Comparison of ENCODE assay signal across 15 cellular contexts in genomic region chr13:58495668-58496067, GRCh38.
DNase-seq lines count a peak whose midpoint lies in the region; ATAC-seq and TF ChIP-seq lines count a peak whose summit lies in the region.
"Had no signal": no experiment of that assay in that cellular context is flagged by ENCODE, and none has a peak within 500 bp of the region (broad histone marks: within the 10 kb centered on the region; RNA-seq: fewer than 3 reads in every experiment).

No MANE protein-coding gene starts in this region.

- dilution Hi-C loops in mammary epithelial cell (cut with HindIII; ENCODE audit: low sequenced_read_pairs) = no loop called here

- TF ChIP-seq CTCF in MCF 10A (IDR thresholded peaks at IDR 0.05; ENCODE audit: unreplicated experiment) = no peak
- no peak for TF ChIP-seq CTCF in mammary epithelial cell (conservative IDR thresholded peaks at IDR 0.05 in 1 of 2, IDR thresholded peaks at IDR 0.05 in 1 of 2; ENCODE audit: extremely low read depth in 1 of 2, insufficient read depth in 1 of 2, low read depth in 1 of 2, low read length in 2 of 2)
- no peak for TF ChIP-seq CTCF in SU-DHL-6 (IDR thresholded peaks at IDR 0.05; ENCODE audit: insufficient read depth, low read length, poor library complexity, severe bottlenecking)
- no peak for TF ChIP-seq CTCF in thyroid gland (IDR thresholded peaks at IDR 0.05)

- H3K36me3 Mint-ChIP-seq in MCF 10A (ENCODE audit: insufficient read depth, unreplicated experiment) = no peaks in the 10 kb centered on the region
- H3K36me3 Mint-ChIP-seq: CD4-positive, alpha-beta memory T cell had no signal

- H2AFZ ChIP-seq in mammary epithelial cell (ENCODE audit: low read depth, low read length) (no peak overlapping the region), SU-DHL-6 (ENCODE audit: low read depth, low read length, severe bottlenecking) (no peak overlapping the region), mesenchymal stem cell (ENCODE audit: low read depth, low read length) (no peak overlapping the region)

- H3K4ac ChIP-seq in mesenchymal stem cell (ENCODE audit: low read depth in 1 of 2, low read length in 2 of 2) = no peak overlapping the region

- H3K9ac ChIP-seq in mammary epithelial cell (ENCODE audit: insufficient read depth, low read length) (no peak overlapping the region), SU-DHL-6 (ENCODE audit: low read length) (no peak overlapping the region), mesenchymal stem cell (ENCODE audit: low read length) (no peak overlapping the region)

- H4K20me1 ChIP-seq in mammary epithelial cell (ENCODE audit: insufficient read depth, low read length) (no peaks in the 10 kb centered on the region), SU-DHL-6 (ENCODE audit: low read depth, low read length) (no peaks in the 10 kb centered on the region)

- CTCF ChIA-PET in MCF 10A (lab: Yijun Ruan, JAX) = no interaction called here
- CTCF ChIA-PET in mammary epithelial cell (lab: Charles Lee; ENCODE audit: low non-redundant PET) = no interaction called here

- no peak overlapping the region for H2BK12ac ChIP-seq in mesenchymal stem cell (ENCODE audit: low read length in 2 of 2)

- H4K91ac ChIP-seq in mesenchymal stem cell (ENCODE audit: low read length) = no peak overlapping the region

- no peak overlapping the region for H3K18ac ChIP-seq in mesenchymal stem cell (ENCODE audit: low read depth in 1 of 2, low read length in 2 of 2)

- BruUV-seq in MCF 10A (replicated peaks; lab: Mats Ljungman, UMichigan) (no TSS peak), mammary epithelial cell (replicated peaks; lab: Mats Ljungman, UMichigan) (no TSS peak)

- H3K4me1 Mint-ChIP-seq in MCF 10A (ENCODE audit: insufficient read depth, unreplicated experiment) = no peaks in the 10 kb centered on the region
- H3K4me1 Mint-ChIP-seq: CD4-positive, alpha-beta memory T cell had no signal

- H3K4me3 Mint-ChIP-seq in MCF 10A (ENCODE audit: unreplicated experiment) = no peak overlapping the region
- H3K4me3 Mint-ChIP-seq: CD4-positive, alpha-beta memory T cell had no signal

- H3K4me3 ChIP-seq in mammary epithelial cell (replicated peaks in 1 of 3; ENCODE audit: insufficient read depth in 1 of 3, low read depth in 2 of 3, low read length in 3 of 3) (no peak overlapping the region), SU-DHL-6 (ENCODE audit: insufficient read depth, low read length, poor library complexity, severe bottlenecking) (no peak overlapping the region), mesenchymal stem cell (ENCODE audit: insufficient read depth in 1 of 2, low read depth in 1 of 2, low read length in 2 of 2) (no peak overlapping the region), thyroid gland (replicated peaks in 1 of 3) (no peak overlapping the region)
- H3K4me3 ChIP-seq: A549 had no signal

- H3F3A ChIP-seq in SU-DHL-6 (ENCODE audit: insufficient read depth) = no peaks in the 10 kb centered on the region

- H3K9me3 ChIP-seq in mammary epithelial cell (replicated peaks; ENCODE audit: insufficient read depth, low read length) = peaks cover 6% of the 10 kb centered on the region
- no peaks in the 10 kb centered on the region for H3K9me3 ChIP-seq in SU-DHL-6 (ENCODE audit: insufficient read depth, low read length)
- H3K9me3 ChIP-seq in mesenchymal stem cell (ENCODE audit: control insufficient read depth, low read length) = peaks cover 7% of the 10 kb centered on the region
- H3K9me3 ChIP-seq in thyroid gland = no peaks in the 10 kb centered on the region
- H3K9me3 ChIP-seq: A549, BE2C had no signal

- no peak overlapping the region for H4K8ac ChIP-seq in mesenchymal stem cell (ENCODE audit: low read length)

- ATAC-seq in HG02623 (IDR thresholded peaks at IDR 0.05; ENCODE audit: unreplicated experiment) = no peak
- ATAC-seq: A549, HCT116 had no signal

- intact Hi-C loops in MCF 10A (cut with micrococcal nuclease) = no loop called here
- intact Hi-C loops in mammary epithelial cell (cut with micrococcal nuclease) = no loop called here
- intact Hi-C loops in thyroid gland (cut with DNase I) = no loop called here

- H3K9me3 Mint-ChIP-seq in MCF 10A (ENCODE audit: unreplicated experiment) = peaks cover 2% of the 10 kb centered on the region

- H2BK5ac ChIP-seq in mesenchymal stem cell (ENCODE audit: low read depth, low read length, poor library complexity, severe bottlenecking) = no peak overlapping the region

- H3K27ac Mint-ChIP-seq in MCF 10A (ENCODE audit: low read depth, unreplicated experiment) = no peak overlapping the region
- H3K27ac Mint-ChIP-seq: CD4-positive, alpha-beta memory T cell had no signal

- no peak overlapping the region for H3K14ac ChIP-seq in mesenchymal stem cell (ENCODE audit: low read length in 2 of 2)

- H3K79me2 ChIP-seq in mammary epithelial cell (ENCODE audit: insufficient read depth, low read length) (no peaks in the 10 kb centered on the region), SU-DHL-6 (ENCODE audit: insufficient read depth, low read length) (no peaks in the 10 kb centered on the region)

- no peaks in the 10 kb centered on the region for H3K79me1 ChIP-seq in mesenchymal stem cell (replicated peaks; ENCODE audit: low read length, poor library complexity, severe bottlenecking)

- no peaks in the 10 kb centered on the region for H3K36me3 ChIP-seq in mammary epithelial cell (ENCODE audit: insufficient read depth, low read length)
- 0 out of 2 replicates have a peak, but pooled peaks cover 4% of the 10 kb centered on the region for H3K36me3 ChIP-seq in SU-DHL-6 (ENCODE audit: low read length)
- H3K36me3 ChIP-seq in mesenchymal stem cell (ENCODE audit: control insufficient read depth in 1 of 2, insufficient read depth in 2 of 2, low read depth in 1 of 2, low read length in 2 of 2) = no peaks in the 10 kb centered on the region
- H3K36me3 ChIP-seq in thyroid gland = no peaks in the 10 kb centered on the region
- H3K36me3 ChIP-seq: BE2C had no signal

- 44% methylated on average over 2 of the region's 2 CpGs for WGBS in mammary epithelial cell (ENCODE audit: low coverage, missing lambda C conversion rate)
- WGBS in mesenchymal stem cell = no CpG with 5 or more reads among the region's 2 CpGs
- WGBS in thyroid gland, 2 donors = 82% methylated on average over 2 of the region's 2 CpGs

- no peak for TF ChIP-seq POLR2A in thyroid gland (IDR thresholded peaks at IDR 0.05)

- H3K27me3 Mint-ChIP-seq in MCF 10A (ENCODE audit: insufficient read depth, unreplicated experiment) = no peaks in the 10 kb centered on the region
- H3K27me3 Mint-ChIP-seq: CD4-positive, alpha-beta memory T cell had no signal

- in situ Hi-C loops in mammary epithelial cell (cut with MboI; ENCODE audit: low sequenced_read_pairs in 2 of 2) = no loop called here

- no peak overlapping the region for H2AK5ac ChIP-seq in mesenchymal stem cell (ENCODE audit: low read length, severe bottlenecking)

- peak; percentile 8 for DNase-seq in MCF 10A (ENCODE audit: unreplicated experiment)
- no peak for DNase-seq in mammary epithelial cell
- peak; percentile 12 for DNase-seq in mesenchymal stem cell
- DNase-seq in thyroid gland = no peak
- DNase-seq in stimulated activated CD8-positive, alpha-beta memory T cell treated with anti-CD3 and anti-CD28 coated beads, Interleukin-4, amount 100 ng/mL, for 48 hours = no peak
- DNase-seq: BE2C; CD4-positive, alpha-beta memory T cell; DND-41; GDM1 had no signal

- H3K27me3 ChIP-seq in mammary epithelial cell (ENCODE audit: insufficient read depth, low read length) (no peaks in the 10 kb centered on the region), SU-DHL-6 (ENCODE audit: low read length) (no peaks in the 10 kb centered on the region), mesenchymal stem cell (ENCODE audit: control insufficient read depth in 1 of 2, insufficient read depth in 1 of 2, low read length in 2 of 2) (no peaks in the 10 kb centered on the region), thyroid gland (no peaks in the 10 kb centered on the region)
- H3K27me3 ChIP-seq: BE2C had no signal

- H3K9me2 ChIP-seq in SU-DHL-6 (replicated peaks; ENCODE audit: insufficient read depth, low read length) = no peaks in the 10 kb centered on the region

- H3K4me1 ChIP-seq in mammary epithelial cell (ENCODE audit: insufficient read depth, low read length) (no peaks in the 10 kb centered on the region), mesenchymal stem cell (ENCODE audit: control insufficient read depth, insufficient read depth, low read depth, low read length) (no peaks in the 10 kb centered on the region), thyroid gland (no peaks in the 10 kb centered on the region)
- H3K4me1 ChIP-seq: A549, BE2C had no signal

- POLR2A ChIA-PET in MCF 10A (lab: Yijun Ruan, JAX) = no interaction called here

- no peak overlapping the region for H3K23ac ChIP-seq in mesenchymal stem cell (ENCODE audit: low read length in 2 of 2)

- H2BK120ac ChIP-seq in mesenchymal stem cell (ENCODE audit: low read depth, low read length) = no peak overlapping the region

- H3K4me2 ChIP-seq in mammary epithelial cell (ENCODE audit: insufficient read depth, low read depth, low read length) (no peak overlapping the region), SU-DHL-6 (ENCODE audit: low read depth, low read length, poor library complexity, severe bottlenecking) (peak overlapping the region; percentile 50), mesenchymal stem cell (ENCODE audit: low read length, poor library complexity, severe bottlenecking) (no peak overlapping the region)
- H3K4me2 ChIP-seq: A549 had no signal

- H2BK15ac ChIP-seq in mesenchymal stem cell (ENCODE audit: low read depth, poor library complexity, severe bottlenecking) = no peak overlapping the region

- no peak overlapping the region for H3K27ac ChIP-seq in mammary epithelial cell (ENCODE audit: insufficient read depth, low read depth, low read length)
- no peak overlapping the region for H3K27ac ChIP-seq in SU-DHL-6 (ENCODE audit: low read depth, low read length)
- no peak overlapping the region for H3K27ac ChIP-seq in mesenchymal stem cell (ENCODE audit: low read length, poor library complexity, severe bottlenecking)
- no peak overlapping the region for H3K27ac ChIP-seq in thyroid gland
- H3K27ac ChIP-seq: A549, C4-2B, HL-60 had no signal

Comparison
In these comparisons a context has a peak if more than half of its experiments do, and no peak if none do; other contexts are left out.
1. DNase-seq: peak in MCF 10A (single experiment) and mesenchymal stem cell (single experiment); none in mammary epithelial cell (single experiment), thyroid gland (0 of 2) and stimulated activated CD8-positive, alpha-beta memory T cell treated with anti-CD3 and anti-CD28 coated beads, Interleukin-4, amount 100 ng/mL, for 48 hours (single experiment).